12 cellular contexts compared by ENCODE assay signal in genomic region chr5:172877496-172878260, GRCh38. TPM values are rescaled to one million over a fixed set of nuclear protein-coding genes. Genes with fewer than 3 reads are reported as not detected.
DNase-seq lines count a peak whose midpoint lies in the region; ATAC-seq and TF ChIP-seq lines count a peak whose summit lies in the region.
"Had no signal": no experiment of that assay in that cellular context is flagged by ENCODE, and none has a peak within 500 bp of the region (broad histone marks: within the 10 kb centered on the region; RNA-seq: fewer than 3 reads in every experiment).

No MANE protein-coding gene starts in this region.

- no peak overlapping the region for H3K4me3 ChIP-seq in ascending aorta
- no peak overlapping the region for H3K4me3 ChIP-seq in lower lobe of right lung
- no peak overlapping the region for H3K4me3 ChIP-seq in subcutaneous abdominal adipose tissue (ENCODE audit: low read depth in 1 of 5, low read length in 5 of 5)
- H3K4me3 ChIP-seq: ovary had no signal

- ATAC-seq in lower lobe of right lung = peak; percentile 5 to 31
- no peak for ATAC-seq in sciatic nerve
- ATAC-seq in GM18861 (IDR thresholded peaks at IDR 0.05; ENCODE audit: unreplicated experiment) = no peak
- ATAC-seq in HG03457 (IDR thresholded peaks at IDR 0.05; ENCODE audit: unreplicated experiment) = no peak

- peaks cover 19 to 48% of the 10 kb centered on the region in 2 donors for H3K4me1 ChIP-seq in ascending aorta
- peaks cover 62% of the 10 kb centered on the region for H3K4me1 ChIP-seq in lower lobe of right lung
- peaks cover 20 to 68% (median 51%) of the 10 kb centered on the region in 5 donors for H3K4me1 ChIP-seq in subcutaneous abdominal adipose tissue (ENCODE audit: control insufficient read depth in 5 of 5, insufficient read depth in 5 of 5, low read length in 5 of 5)

- DNase-seq in M059J (ENCODE audit: low read depth) (peak; percentile 53), ascending aorta (ENCODE audit: low spot score in 2 of 2) (no peak), lower lobe of right lung (no peak), sciatic nerve (ENCODE audit: low spot score) (no peak), NCI-H2081 (lab: John Stamatoyannopoulos, UW) (no peak)
- DNase-seq: activated CD8-positive, alpha-beta memory T cell treated with anti-CD3 and anti-CD28 coated beads for 24 hours; NCI-H69; SK-N-SH had no signal

- peak overlapping the region in 1 of 5 donors; percentile 16 for H3K9ac ChIP-seq in subcutaneous abdominal adipose tissue (ENCODE audit: low read length in 5 of 5)
- H3K9ac ChIP-seq: SK-N-SH had no signal

- H3K27ac ChIP-seq in ascending aorta (peak overlapping the region; percentile 99), lower lobe of right lung (peak overlapping the region; percentile 57), subcutaneous abdominal adipose tissue (ENCODE audit: low read depth, low read length) (peak overlapping the region; percentile 81)

- intact Hi-C loops in ascending aorta (cut with DNase I) (no loop called here), lower lobe of right lung (cut with DNase I) (no loop called here), sciatic nerve (cut with DNase I) (no loop called here)

- H3K9me3 ChIP-seq in ascending aorta = no peaks in the 10 kb centered on the region
- H3K9me3 ChIP-seq in lower lobe of right lung = no peaks in the 10 kb centered on the region
- H3K9me3 ChIP-seq in subcutaneous abdominal adipose tissue (ENCODE audit: control insufficient read depth in 5 of 5, low read length in 5 of 5) = no peaks in the 10 kb centered on the region
- H3K9me3 ChIP-seq: ovary, SK-N-SH had no signal

- H3K27me3 ChIP-seq in ascending aorta = no peaks in the 10 kb centered on the region
- no peaks in the 10 kb centered on the region for H3K27me3 ChIP-seq in lower lobe of right lung (ENCODE audit: low read depth)
- no peaks in the 10 kb centered on the region for H3K27me3 ChIP-seq in subcutaneous abdominal adipose tissue (ENCODE audit: control insufficient read depth in 5 of 5, insufficient read depth in 4 of 5, low read length in 5 of 5)
- H3K27me3 ChIP-seq: ovary had no signal

- TF ChIP-seq CTCF in ascending aorta (IDR thresholded peaks at IDR 0.05) = no peak
- no peak for TF ChIP-seq CTCF in lower lobe of right lung (IDR thresholded peaks at IDR 0.05)

- H3K36me3 ChIP-seq in ascending aorta = no peaks in the 10 kb centered on the region
- no peaks in the 10 kb centered on the region for H3K36me3 ChIP-seq in lower lobe of right lung
- no peaks in the 10 kb centered on the region for H3K36me3 ChIP-seq in subcutaneous abdominal adipose tissue (ENCODE audit: control insufficient read depth in 5 of 5, insufficient read depth in 5 of 5, low read length in 5 of 5)
- H3K36me3 ChIP-seq: ovary had no signal

RNA-seq across cellular contexts. Expression of gene ERGIC1, which starts 43.6 kb away (rescaled TPM):
- 149 and 153 TPM in 2 replicates for total RNA-seq in M059J (2014; rRNA removed; shearing (Covaris generic))
- total RNA-seq in ascending aorta (184 TPM), lower lobe of right lung (177 TPM), sciatic nerve (87.3 TPM)

Comparison
In these comparisons a context has a peak if more than half of its experiments do, and no peak if none do; other contexts are left out.
1. ATAC-seq: peak in lower lobe of right lung (2 of 2); none in sciatic nerve (single experiment), GM18861 (single experiment) and HG03457 (single experiment).
2. Peak in every context shown above with its lines, with median percentiles within 50 percentile points of each other: H3K27ac ChIP-seq.